31 cellular contexts compared by ENCODE assay signal in the genomic region with DNA sequence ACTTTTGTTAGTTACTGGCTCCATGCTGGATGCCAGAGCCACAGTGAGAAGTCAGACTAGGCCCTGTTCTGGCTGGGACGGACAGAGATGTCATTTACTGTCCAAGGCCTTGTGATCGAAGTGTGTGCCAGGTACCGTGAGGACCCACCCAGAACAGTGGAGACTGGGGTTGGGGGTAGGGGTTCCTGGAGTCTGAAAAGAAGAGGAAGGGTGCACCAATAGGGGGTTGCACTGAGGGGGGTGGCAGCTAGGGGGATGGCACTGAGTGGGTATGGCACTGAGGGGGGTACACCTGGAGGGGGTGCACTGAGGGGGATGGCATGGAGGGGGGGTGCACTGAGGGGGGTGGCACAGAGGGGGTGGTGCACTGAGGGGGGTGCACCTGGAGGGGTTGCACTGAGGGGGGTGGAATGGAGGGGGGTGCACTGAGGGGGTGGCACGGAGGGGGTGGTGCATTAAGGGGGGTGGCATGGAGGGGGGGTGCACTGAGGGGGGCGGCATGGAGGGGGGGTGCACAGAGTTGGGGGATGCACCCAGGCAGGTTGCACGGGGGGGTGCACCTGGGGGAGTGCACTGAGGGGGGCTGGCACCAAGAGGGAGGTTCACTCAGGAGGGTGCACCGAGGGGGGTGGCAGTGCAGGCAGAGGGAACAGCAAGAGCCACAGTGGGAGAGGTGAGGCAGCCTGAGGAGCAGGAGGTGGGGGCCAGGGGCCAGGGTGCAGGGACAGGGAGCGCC. TPM values are rescaled to one million over a fixed set of nuclear protein-coding genes. Genes with fewer than 3 reads are reported as not detected.
DNase-seq lines count a peak whose midpoint lies in the region; ATAC-seq and TF ChIP-seq lines count a peak whose summit lies in the region.
"Had no signal": no experiment of that assay in that cellular context is flagged by ENCODE, and none has a peak within 500 bp of the region (broad histone marks: within the 10 kb centered on the region; RNA-seq: fewer than 3 reads in every experiment).

No MANE protein-coding gene starts in this region.

- peak overlapping the region; percentile 19 for H3K4me2 ChIP-seq in neural progenitor cell
- H3K4me2 ChIP-seq: PC-9 had no signal

- no peak overlapping the region for H3K27ac Mint-ChIP-seq in MCF 10A (ENCODE audit: low read depth, unreplicated experiment)
- H3K27ac Mint-ChIP-seq in central memory CD8-positive, alpha-beta T cell (ENCODE audit: low read depth): peak overlapping the region; percentile 79
- H3K27ac Mint-ChIP-seq in neural progenitor cell: peak overlapping the region; percentile 97
- H3K27ac Mint-ChIP-seq: activated T-cell treated with anti-CD3 and anti-CD28 coated beads, Interleukin-2, amount 50 U/mL, for 24 hours; CD8-positive, alpha-beta T cell had no signal

- H3K4me3 Mint-ChIP-seq in MCF 10A (ENCODE audit: unreplicated experiment): no peak overlapping the region
- peak overlapping the region; percentile 45 for H3K4me3 Mint-ChIP-seq in central memory CD8-positive, alpha-beta T cell
- no peak overlapping the region for H3K4me3 Mint-ChIP-seq in neural progenitor cell
- H3K4me3 Mint-ChIP-seq: activated naive CD8-positive, alpha-beta T cell treated with anti-CD3 and anti-CD28 coated beads, Interleukin-2, amount 10 ng/mL, durations not matched to agents 7 days and 5 days; activated T-cell treated with anti-CD3 and anti-CD28 coated beads, Interleukin-2, amount 50 U/mL, for 24 hours; CD8-positive, alpha-beta T cell had no signal

- peaks cover 47% of the 10 kb centered on the region for H3F3A ChIP-seq in neural progenitor cell (ENCODE audit: low read depth)

- intact Hi-C loops in breast epithelium (cut with DNase I; ENCODE audit: low total_unique reads): no loop called here
- intact Hi-C loops in MCF 10A (cut with micrococcal nuclease): no loop called here

- H3K36me3 Mint-ChIP-seq in MCF 10A (ENCODE audit: insufficient read depth, unreplicated experiment): no peaks in the 10 kb centered on the region
- peaks cover 4% of the 10 kb centered on the region for H3K36me3 Mint-ChIP-seq in central memory CD8-positive, alpha-beta T cell (ENCODE audit: insufficient read depth)
- peaks cover 4% of the 10 kb centered on the region for H3K36me3 Mint-ChIP-seq in neural progenitor cell
- H3K36me3 Mint-ChIP-seq: activated naive CD8-positive, alpha-beta T cell treated with anti-CD3 and anti-CD28 coated beads, Interleukin-2, amount 10 ng/mL, durations not matched to agents 7 days and 5 days; CD8-positive, alpha-beta T cell had no signal

- DNase-seq in breast epithelium (ENCODE audit: low spot score in 2 of 2): no peak
- DNase-seq in MCF 10A (ENCODE audit: unreplicated experiment): no peak
- no peak for DNase-seq in central memory CD8-positive, alpha-beta T cell (ENCODE audit: low spot score in 2 of 2)
- no peak for DNase-seq in neural progenitor cell (ENCODE audit: low spot score)
- DNase-seq in NCI-H1417 (lab: John Stamatoyannopoulos, UW): no peak
- DNase-seq in HPDE6-E6E7 (ENCODE audit: extremely low spot score): no peak
- no peak for DNase-seq in COLO829 (ENCODE audit: low spot score)
- DNase-seq: activated gamma-delta T cell treated with Interleukin-2 at 50 U/mL for 16 hours; activated naive CD8-positive, alpha-beta T cell treated with anti-CD3 and anti-CD28 coated beads, Interleukin-2, amount 10 ng/mL, durations not matched to agents 7 days and 5 days; activated T-cell treated with anti-CD3 and anti-CD28 coated beads, Interleukin-2, amount 50 U/mL, for 24 hours; AML-193; CD8-positive, alpha-beta T cell; DMS 273 treated with DMSO at 0.1 percent for 48 hours; heart right ventricle; NCI-H1105; NCI-H2029 treated with DMSO at 0.1 percent for 48 hours; NCI-H2227 treated with DMSO at 0.1 percent for 48 hours; NCI-H526; NK-92 treated with Interleukin-12 subunit alpha and Interleukin-12 subunit beta, amount 100 ng/mL, for 24 hours; PC-9; Right ventricle myocardium superior; stimulated activated CD4-positive, alpha-beta T cell treated with anti-CD3 and anti-CD28 coated beads, Interleukin-4, amount 100 ng/mL, for 24 hours; substantia nigra; T-helper 9 cell had no signal

- H3K9me3 ChIP-seq in breast epithelium (peaks cover 0 to 7% of the 10 kb centered on the region in 2 donors), neural progenitor cell (ENCODE audit: low read depth) (no peaks in the 10 kb centered on the region)
- H3K9me3 ChIP-seq: MG63, prostate gland had no signal

- peak overlapping the region; percentile 69 to 70 for H3K27ac ChIP-seq in breast epithelium
- H3K27ac ChIP-seq in neural progenitor cell: no peak overlapping the region
- H3K27ac ChIP-seq: ascending aorta, heart right ventricle, PC-9, prostate gland had no signal

- POLR2A ChIA-PET in MCF 10A (lab: Yijun Ruan, JAX): no interaction called here

- H4K20me1 ChIP-seq in neural progenitor cell (ENCODE audit: low read depth): no peaks in the 10 kb centered on the region

- H3K79me2 ChIP-seq in neural progenitor cell (ENCODE audit: low read depth): no peaks in the 10 kb centered on the region

- CTCF ChIA-PET in MCF 10A (lab: Yijun Ruan, JAX): no interaction called here

- H3K4me1 Mint-ChIP-seq in MCF 10A (ENCODE audit: insufficient read depth, unreplicated experiment): peaks cover 13% of the 10 kb centered on the region
- peaks cover 28% of the 10 kb centered on the region for H3K4me1 Mint-ChIP-seq in central memory CD8-positive, alpha-beta T cell
- peaks cover 47% of the 10 kb centered on the region for H3K4me1 Mint-ChIP-seq in neural progenitor cell

- no peaks in the 10 kb centered on the region for H3K9me3 Mint-ChIP-seq in MCF 10A (ENCODE audit: unreplicated experiment)
- H3K9me3 Mint-ChIP-seq in central memory CD8-positive, alpha-beta T cell: peaks cover 2% of the 10 kb centered on the region
- peaks cover 7% of the 10 kb centered on the region for H3K9me3 Mint-ChIP-seq in neural progenitor cell

- no peaks in the 10 kb centered on the region for H3K27me3 Mint-ChIP-seq in MCF 10A (ENCODE audit: insufficient read depth, unreplicated experiment)
- peaks cover 9% of the 10 kb centered on the region for H3K27me3 Mint-ChIP-seq in central memory CD8-positive, alpha-beta T cell
- peaks cover 4% of the 10 kb centered on the region for H3K27me3 Mint-ChIP-seq in neural progenitor cell (ENCODE audit: insufficient read depth, low read depth)

- H3K27me3 ChIP-seq in breast epithelium (no peaks in the 10 kb centered on the region), neural progenitor cell (no peaks in the 10 kb centered on the region)
- H3K27me3 ChIP-seq: ascending aorta, MG63 had no signal

- no TSS peak for BruUV-seq in MCF 10A (replicated peaks; lab: Mats Ljungman, UMichigan)

- no peak for ATAC-seq in central memory CD8-positive, alpha-beta T cell (replicated peaks; ENCODE audit: extremely low read depth, poor library complexity, severe bottlenecking)
- ATAC-seq in GM21390 (IDR thresholded peaks at IDR 0.05; ENCODE audit: unreplicated experiment): no peak
- ATAC-seq: heart right ventricle had no signal

- H3K4me1 ChIP-seq in breast epithelium: peaks cover 0 to 18% of the 10 kb centered on the region in 2 donors
- H3K4me1 ChIP-seq in neural progenitor cell: peaks cover 40% of the 10 kb centered on the region
- H3K4me1 ChIP-seq: ascending aorta, prostate gland had no signal

- H2AFZ ChIP-seq in neural progenitor cell (replicated peaks): no peak overlapping the region
- H2AFZ ChIP-seq: PC-9 had no signal

- H3K36me3 ChIP-seq in breast epithelium (no peaks in the 10 kb centered on the region), neural progenitor cell (no peaks in the 10 kb centered on the region)
- H3K36me3 ChIP-seq: ascending aorta, MG63, prostate gland had no signal

- H3K9ac ChIP-seq in neural progenitor cell: no peak overlapping the region

- H3K4me3 ChIP-seq in breast epithelium (no peak overlapping the region), neural progenitor cell (no peak overlapping the region)
- H3K4me3 ChIP-seq: ascending aorta, heart right ventricle, K562, MG63, PC-9, prostate gland had no signal

- TF ChIP-seq POLR2A in breast epithelium (IDR thresholded peaks at IDR 0.05): no peak

- TF ChIP-seq CTCF in breast epithelium (IDR thresholded peaks at IDR 0.05) (no peak), MCF 10A (IDR thresholded peaks at IDR 0.05; ENCODE audit: unreplicated experiment) (no peak), neural progenitor cell (IDR thresholded peaks at IDR 0.05) (no peak)

RNA-seq across cellular contexts. Expression of gene CYP46A1, which starts 10.6 kb away (rescaled TPM):
- 1 to 10 TPM; 1.6 to 5.2 (median 2.6) TPM for total RNA-seq in breast epithelium
- total RNA-seq in MCF 10A (2022): 0.20 and 0.30 TPM in 2 replicates
- total RNA-seq in neural progenitor cell (ENCODE audit: low replicate concordance): 0.77 and 1.1 TPM in 2 replicates
- total RNA-seq: A673, ascending aorta, K562, PC-9 had no signal

RNA-seq across cellular contexts. Expression of gene HHIPL1, which starts 28.6 kb away (rescaled TPM):
- total RNA-seq in breast epithelium: 1 to 10 TPM; 1.3 to 4.6 (median 2.3) TPM
- 0.10 TPM in 1 of 2 replicates, not detected in the other for total RNA-seq in MCF 10A (2022)
- 0.32 and 1.2 TPM in 2 replicates for total RNA-seq in neural progenitor cell (ENCODE audit: low replicate concordance)
- total RNA-seq: activated CD8-positive, alpha-beta memory T cell treated with anti-CD3 and anti-CD28 coated beads for 36 hours; K562 had no signal
